Comparison of ENCODE assay signal across 9 cellular contexts in genomic region chr10:44853148-44853734, GRCh38. TPM values are rescaled to one million over a fixed set of nuclear protein-coding genes. Genes with fewer than 3 reads are reported as not detected.
A peak's percentile ranks its signal among the peaks of the same experiment; 100 is the strongest.
DNase-seq lines count a peak whose midpoint lies in the region; ATAC-seq, FAIRE-seq and TF ChIP-seq lines count a peak whose summit lies in the region.
"Had no signal": no experiment of that assay in that cellular context is flagged by ENCODE, and none has a peak within 500 bp of the region (broad histone marks: within the 10 kb centered on the region; RNA-seq: fewer than 3 reads in every experiment).

No MANE protein-coding gene starts in this region.

- H3K9me3 Mint-ChIP-seq in endodermal cell (no peaks in the 10 kb centered on the region), neural progenitor cell (peaks cover 3% of the 10 kb centered on the region)
- H3K9me3 Mint-ChIP-seq in naive thymus-derived CD8-positive, alpha-beta T cell: peaks cover 0 to 3% (median 0%) of the 10 kb centered on the region in 9 donors
- H3K9me3 Mint-ChIP-seq: stimulated activated naive CD8-positive, alpha-beta T cell treated with anti-CD3 and anti-CD28 coated beads, Interleukin-15, Interleukin-2, amounts not matched to agents 100 ng/mL and 50 ng/mL, for 24 hours had no signal

- peaks cover 7% of the 10 kb centered on the region for H3K27me3 Mint-ChIP-seq in endodermal cell (ENCODE audit: insufficient read depth)
- peaks cover 16% of the 10 kb centered on the region for H3K27me3 Mint-ChIP-seq in neural progenitor cell (ENCODE audit: insufficient read depth, low read depth)
- H3K27me3 Mint-ChIP-seq in naive thymus-derived CD8-positive, alpha-beta T cell: peaks cover 0 to 7% (median 0%) of the 10 kb centered on the region in 5 donors
- H3K27me3 Mint-ChIP-seq: stimulated activated naive CD8-positive, alpha-beta T cell treated with anti-CD3 and anti-CD28 coated beads, Interleukin-15, Interleukin-2, amounts not matched to agents 100 ng/mL and 50 ng/mL, for 24 hours had no signal

- H3K9me3 ChIP-seq in endodermal cell (ENCODE audit: control insufficient read depth, low read length) (no peaks in the 10 kb centered on the region), neural progenitor cell (ENCODE audit: low read depth) (no peaks in the 10 kb centered on the region)

- no peaks in the 10 kb centered on the region for H3K36me3 ChIP-seq in endodermal cell (ENCODE audit: control insufficient read depth, insufficient read depth, low read length)
- H3K36me3 ChIP-seq in neural progenitor cell: no peaks in the 10 kb centered on the region

- H3K4me3 Mint-ChIP-seq in endodermal cell (no peak overlapping the region), neural progenitor cell (no peak overlapping the region)
- H3K4me3 Mint-ChIP-seq in naive thymus-derived CD8-positive, alpha-beta T cell: no peak overlapping the region
- H3K4me3 Mint-ChIP-seq: stimulated activated naive CD8-positive, alpha-beta T cell treated with anti-CD3 and anti-CD28 coated beads, Interleukin-15, Interleukin-2, amounts not matched to agents 100 ng/mL and 50 ng/mL, for 24 hours had no signal

- DNase-seq in EH (ENCODE audit: low read depth): peak; percentile 76
- DNase-seq in endodermal cell: no peak
- DNase-seq in neural progenitor cell (ENCODE audit: low spot score): no peak
- DNase-seq in RCC 7860 (ENCODE audit: low spot score): no peak
- DNase-seq in naive thymus-derived CD8-positive, alpha-beta T cell: no peak
- DNase-seq in posterior vena cava (ENCODE audit: low spot score): no peak
- DNase-seq: NCI-H1436 treated with DMSO at 0.1 percent for 48 hours had no signal

- H2AFZ ChIP-seq in neural progenitor cell (replicated peaks): no peak overlapping the region

- peaks cover 10% of the 10 kb centered on the region for H3K4me1 Mint-ChIP-seq in endodermal cell
- peaks cover 42% of the 10 kb centered on the region for H3K4me1 Mint-ChIP-seq in neural progenitor cell
- H3K4me1 Mint-ChIP-seq in naive thymus-derived CD8-positive, alpha-beta T cell: no peaks in the 10 kb centered on the region

- no peak overlapping the region for H3K9ac ChIP-seq in endodermal cell (ENCODE audit: extremely low read depth, low read length, poor library complexity, severe bottlenecking)
- H3K9ac ChIP-seq in neural progenitor cell: no peak overlapping the region

- H3K27ac ChIP-seq in endodermal cell (ENCODE audit: low read depth, low read length) (no peak overlapping the region), neural progenitor cell (no peak overlapping the region)

- no peak for FAIRE-seq in RCC 7860 (lab: Jason Lieb, UNC)

- TF ChIP-seq CTCF in LNCAP (IDR thresholded peaks at IDR 0.05): peak; percentile 39; the same call in 1 of the 2 replicates
- peak; percentile 41 for TF ChIP-seq CTCF in endodermal cell (conservative IDR thresholded peaks at IDR 0.05)
- TF ChIP-seq CTCF in neural progenitor cell (IDR thresholded peaks at IDR 0.05): peak; percentile 27

- H3K36me3 Mint-ChIP-seq in endodermal cell (ENCODE audit: low read depth): no peaks in the 10 kb centered on the region
- H3K36me3 Mint-ChIP-seq in neural progenitor cell: no peaks in the 10 kb centered on the region
- peaks cover 0 to 5% (median 0%) of the 10 kb centered on the region in 3 donors for H3K36me3 Mint-ChIP-seq in naive thymus-derived CD8-positive, alpha-beta T cell

- no peak overlapping the region for H3K4me2 ChIP-seq in neural progenitor cell

- H3K4me3 ChIP-seq in endodermal cell (ENCODE audit: low read length) (no peak overlapping the region), neural progenitor cell (no peak overlapping the region)

- H3K27me3 ChIP-seq in endodermal cell (ENCODE audit: control insufficient read depth, insufficient read depth, low read length, poor library complexity, severe bottlenecking) (no peaks in the 10 kb centered on the region), neural progenitor cell (no peaks in the 10 kb centered on the region)

- H3K79me2 ChIP-seq in neural progenitor cell (ENCODE audit: low read depth): no peaks in the 10 kb centered on the region

- H3K27ac Mint-ChIP-seq in endodermal cell (no peak overlapping the region), neural progenitor cell (no peak overlapping the region)
- no peak overlapping the region for H3K27ac Mint-ChIP-seq in naive thymus-derived CD8-positive, alpha-beta T cell
- H3K27ac Mint-ChIP-seq: stimulated activated naive CD8-positive, alpha-beta T cell treated with anti-CD3 and anti-CD28 coated beads, Interleukin-15, Interleukin-2, amounts not matched to agents 100 ng/mL and 50 ng/mL, for 24 hours had no signal

- intact Hi-C loops in posterior vena cava (cut with DNase I): loop anchor here in 1 of 2 donors (10.0 kb wide), 2 partner anchors 278 to 1178 kb away; no protein-coding TSS in a partner anchor

- peaks cover 4% of the 10 kb centered on the region for H4K20me1 ChIP-seq in neural progenitor cell (ENCODE audit: low read depth)

- POLR2A ChIA-PET in naive thymus-derived CD8-positive, alpha-beta T cell (lab: Charles Lee): no interaction called here

- H3K4me1 ChIP-seq in endodermal cell (ENCODE audit: control insufficient read depth, insufficient read depth, low read length) (peaks cover 4% of the 10 kb centered on the region), neural progenitor cell (peaks cover 25% of the 10 kb centered on the region)

- H3F3A ChIP-seq in neural progenitor cell (ENCODE audit: low read depth): peaks cover 7% of the 10 kb centered on the region

- 50% methylated on average over 1 of the region's 1 CpG; no CpG with 5 or more reads in 1 of the 2 experiments for WGBS in endodermal cell (ENCODE audit: insufficient coverage in 1 of 2, insufficient read length in 1 of 2), 2 experiments

- ATAC-seq in naive thymus-derived CD8-positive, alpha-beta T cell: no peak

RNA-seq across cellular contexts. Expression of gene TMEM72, which starts 57.9 kb away (rescaled TPM):
- total RNA-seq in endodermal cell (not detected), neural progenitor cell (ENCODE audit: low replicate concordance) (not detected in 2 replicates), posterior vena cava (not detected)
- 0.21 TPM for polyA plus RNA-seq in endodermal cell (2013, experiment 1 of 2)
- 0.12 TPM for polyA plus RNA-seq in endodermal cell (2013, experiment 2 of 2)
- not detected for total RNA-seq in naive thymus-derived CD8-positive, alpha-beta T cell
- not detected for polyA plus RNA-seq in naive thymus-derived CD8-positive, alpha-beta T cell
